In the genomic region with DNA sequence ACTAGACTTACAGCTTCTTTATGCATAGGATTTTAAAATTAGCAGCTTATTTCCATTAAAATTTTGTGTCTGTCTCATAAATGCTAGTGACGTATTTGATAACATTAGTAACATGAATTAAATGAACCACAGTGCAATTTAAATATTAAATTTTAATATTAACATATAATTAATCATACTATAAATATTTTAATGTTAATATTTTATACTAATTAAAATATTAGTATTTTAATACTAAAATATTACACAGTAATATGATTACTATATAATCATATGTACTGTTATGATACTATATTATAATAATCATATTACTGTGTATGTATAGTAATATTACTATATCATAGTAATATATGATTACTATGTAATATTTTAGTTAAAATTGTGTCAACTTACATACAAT, we compare ENCODE assay signal across 31 cellular contexts.
"Had no signal": no experiment of that assay in that cellular context is flagged by ENCODE, and none has a peak within 500 bp of the region (broad histone marks: within the 10 kb centered on the region; RNA-seq: fewer than 3 reads in every experiment).

No MANE protein-coding gene starts in this region.

- DNase-seq: activated B cell treated with CpG ODN at 0.5 μM for 24 hours; activated CD4-positive, alpha-beta T cell treated with anti-CD3 and anti-CD28 coated beads for 48 hours; activated CD4-positive, alpha-beta T cell treated with anti-CD3 and anti-CD28 coated beads, Interleukin-2, amount 50 U/mL, for 1 hour; activated CD4-positive, alpha-beta T cell treated with anti-CD3 and anti-CD28 coated beads, Interleukin-2, amount 50 U/mL, for 48 hours; activated CD8-positive, alpha-beta memory T cell treated with anti-CD3 and anti-CD28 coated beads for 24 hours; activated CD8-positive, alpha-beta T cell treated with anti-CD3 and anti-CD28 coated beads for 36 hours; activated effector memory CD4-positive, alpha-beta T cell treated with Interleukin-2 at 50 U/mL for 16 hours; activated gamma-delta T cell treated with Interleukin-2 at 50 U/mL for 16 hours; activated naive CD4-positive, alpha-beta T cell treated with anti-CD3 and anti-CD28 coated beads, Interleukin-2, amount 50 U/mL, for 16 hours; activated naive CD4-positive, alpha-beta T cell treated with Interleukin-2 at 50 U/mL for 16 hours; activated T-cell treated with anti-CD3 and anti-CD28 coated beads, Interleukin-2, amount 50 U/mL, for 4 hours; amniotic stem cell; anterior cingulate cortex; brain microvascular endothelial cell; cortex of kidney; dermis blood vessel endothelial cell; effector CD4-positive, alpha-beta T cell; effector memory CD8-positive, alpha-beta T cell; esophagus squamous epithelium; glutamatergic neuron; heart left ventricle; T-helper 2 cell had no signal

- H3K27ac Mint-ChIP-seq: activated B cell treated with CpG ODN at 0.5 μM for 24 hours; activated CD8-positive, alpha-beta T cell treated with anti-CD3 and anti-CD28 coated beads for 36 hours; activated naive CD8-positive, alpha-beta T cell; activated T-helper 17 cell treated with anti-CD3 and anti-CD28 coated beads, Interleukin-2, amount 50 U/mL, for 72 hours; effector memory CD8-positive, alpha-beta T cell had no signal

- H3K27me3 Mint-ChIP-seq: activated B cell treated with CpG ODN at 0.5 μM for 24 hours; activated CD8-positive, alpha-beta T cell treated with anti-CD3 and anti-CD28 coated beads for 36 hours; activated naive CD8-positive, alpha-beta T cell; activated T-helper 17 cell treated with anti-CD3 and anti-CD28 coated beads, Interleukin-2, amount 50 U/mL, for 72 hours; central memory CD8-positive, alpha-beta T cell; effector memory CD8-positive, alpha-beta T cell had no signal

- H3K4me3 Mint-ChIP-seq: activated B cell treated with CpG ODN at 0.5 μM for 24 hours; activated CD8-positive, alpha-beta T cell treated with anti-CD3 and anti-CD28 coated beads for 36 hours; activated naive CD8-positive, alpha-beta T cell; activated T-cell treated with anti-CD3 and anti-CD28 coated beads, Interleukin-2, amount 50 U/mL, for 4 hours; activated T-helper 17 cell treated with anti-CD3 and anti-CD28 coated beads, Interleukin-2, amount 50 U/mL, for 72 hours; central memory CD8-positive, alpha-beta T cell; effector memory CD8-positive, alpha-beta T cell had no signal

- H3K4me1 Mint-ChIP-seq: activated T-helper 17 cell treated with anti-CD3 and anti-CD28 coated beads, Interleukin-2, amount 50 U/mL, for 72 hours had no signal

- H3K27ac ChIP-seq: brain microvascular endothelial cell, epithelial cell of prostate, esophagus squamous epithelium, heart left ventricle, VCaP had no signal

- H3K9me3 Mint-ChIP-seq: activated B cell treated with CpG ODN at 0.5 μM for 24 hours; activated CD8-positive, alpha-beta T cell treated with anti-CD3 and anti-CD28 coated beads for 36 hours; activated T-cell treated with anti-CD3 and anti-CD28 coated beads, Interleukin-2, amount 50 U/mL, for 4 hours; activated T-helper 17 cell treated with anti-CD3 and anti-CD28 coated beads, Interleukin-2, amount 50 U/mL, for 72 hours; central memory CD8-positive, alpha-beta T cell; effector memory CD8-positive, alpha-beta T cell had no signal

- H3K27me3 ChIP-seq: brain microvascular endothelial cell, esophagus squamous epithelium, heart left ventricle had no signal

- H3K4me3 ChIP-seq: esophagus squamous epithelium, heart left ventricle had no signal

- H3K4me1 ChIP-seq: esophagus squamous epithelium had no signal

- FAIRE-seq: astrocyte, bronchial epithelial cell, endothelial cell of umbilical vein had no signal

- H3K36me3 ChIP-seq: brain microvascular endothelial cell had no signal

- ATAC-seq: activated CD4-positive, CD25-positive, alpha-beta regulatory T cell treated with anti-CD3 and anti-CD28 coated beads, Interleukin-2, amount 50 U/mL, for 24 hours; activated CD8-positive, alpha-beta T cell treated with anti-CD3 and anti-CD28 coated beads for 36 hours; activated T-cell treated with anti-CD3 and anti-CD28 coated beads, Interleukin-2, amount 50 U/mL, for 4 hours; activated T-helper 17 cell treated with anti-CD3 and anti-CD28 coated beads, Interleukin-2, amount 50 U/mL, for 72 hours; effector memory CD8-positive, alpha-beta T cell; heart left ventricle had no signal

- H3K9me3 ChIP-seq: esophagus squamous epithelium, heart left ventricle had no signal
